14 cellular contexts compared by ENCODE assay signal in genomic region chr15:40904552-40905201, GRCh38. TPM values are rescaled to one million over a fixed set of nuclear protein-coding genes. Genes with fewer than 3 reads are reported as not detected.
DNase-seq lines count a peak whose midpoint lies in the region; ATAC-seq and TF ChIP-seq lines count a peak whose summit lies in the region.
"Had no signal": no experiment of that assay in that cellular context is flagged by ENCODE, and none has a peak within 500 bp of the region (broad histone marks: within the 10 kb centered on the region; RNA-seq: fewer than 3 reads in every experiment).

No MANE protein-coding gene starts in this region.

- H3K9ac ChIP-seq in BLaER1 treated with 17β-estradiol and CSF1 and Interleukin-3, amounts not matched to agents 10 nM and 100 nM, result peak overlapping the region in 10 of 11 experiments; percentile 51 to 90 (median 86); a peak in 18 of 22 replicates
- no peak overlapping the region for H3K9ac ChIP-seq in PC-3 (ENCODE audit: low read length)
- H3K9ac ChIP-seq in H9 (ENCODE audit: extremely low read depth, insufficient read length, low read length), result no peak overlapping the region
- H3K9ac ChIP-seq: GM23248 had no signal

- peaks cover 29 to 54% (median 44%) of the 10 kb centered on the region in 11 experiments for H3K36me3 ChIP-seq in BLaER1 treated with 17β-estradiol and CSF1 and Interleukin-3, amounts not matched to agents 10 nM and 100 nM
- peaks cover 17% of the 10 kb centered on the region; the same call in 1 of the 2 replicates for H3K36me3 ChIP-seq in PC-3 (ENCODE audit: low read depth, low read length)
- H3K36me3 ChIP-seq in osteoblast (ENCODE audit: insufficient read depth, low read length), result peaks cover 38% of the 10 kb centered on the region

- peaks cover 6 to 12% of the 10 kb centered on the region in 2 experiments for H3K4me1 Mint-ChIP-seq in H9

- peaks cover 19 to 50% (median 35%) of the 10 kb centered on the region in 3 experiments for H3K36me3 Mint-ChIP-seq in H9 (ENCODE audit: insufficient read depth in 1 of 3, low read depth in 3 of 3)

- peak overlapping the region in 9 of 11 experiments; percentile 33 to 98 (median 95); a peak in 17 of 22 replicates for H3K27ac ChIP-seq in BLaER1 treated with 17β-estradiol and CSF1 and Interleukin-3, amounts not matched to agents 10 nM and 100 nM
- H3K27ac ChIP-seq in PC-3 (ENCODE audit: low read length) (peak overlapping the region; percentile 22; the same call in 1 of the 2 replicates), epithelial cell of prostate (peak overlapping the region; percentile 19), osteoblast (ENCODE audit: low read depth, low read length) (no peak overlapping the region), H9 (ENCODE audit: insufficient read length, low read depth, low read length) (no peak overlapping the region)

- H2BK120ac ChIP-seq in H9 (ENCODE audit: low read depth, low read length, poor library complexity, severe bottlenecking), result no peak overlapping the region

- no peaks in the 10 kb centered on the region for H3K9me2 ChIP-seq in PC-3 (replicated peaks; ENCODE audit: low read length)

- no peak overlapping the region for H4K91ac ChIP-seq in H9 (ENCODE audit: insufficient read length, low read depth, low read length)

- no peak overlapping the region for H3K56ac ChIP-seq in H9 (ENCODE audit: insufficient read length, low read depth, low read length)

- peak overlapping the region; percentile 94 to 99 (median 98) for H3K4me2 ChIP-seq in BLaER1 treated with 17β-estradiol and CSF1 and Interleukin-3, amounts not matched to agents 10 nM and 100 nM
- H3K4me2 ChIP-seq in PC-3 (ENCODE audit: low read length), result no peak overlapping the region
- no peak overlapping the region for H3K4me2 ChIP-seq in osteoblast (ENCODE audit: insufficient read depth, low read length)
- H3K4me2 ChIP-seq in H9 (ENCODE audit: insufficient read depth, insufficient read length, low read length), result no peak overlapping the region

- H3K4me3 ChIP-seq in BLaER1 treated with 17β-estradiol and CSF1 and Interleukin-3, amounts not matched to agents 10 nM and 100 nM, result peak overlapping the region in 6 of 10 experiments; percentile 17 to 73 (median 31); a peak in 8 of 20 replicates
- H3K4me3 ChIP-seq in PC-3 (ENCODE audit: low read length) (no peak overlapping the region), osteoblast (ENCODE audit: insufficient read depth, low read length) (no peak overlapping the region)
- H3K4me3 ChIP-seq: GM23248, thyroid gland had no signal

- no peak overlapping the region for H3T11ph ChIP-seq in H9 (ENCODE audit: low read length)

- ATAC-seq in PC-3, result no peak
- no peak for ATAC-seq in HG02678 (IDR thresholded peaks at IDR 0.05; ENCODE audit: unreplicated experiment)
- no peak for ATAC-seq in GM19452 (IDR thresholded peaks at IDR 0.05; ENCODE audit: unreplicated experiment)

- no peak overlapping the region for H2AFZ ChIP-seq in PC-3 (ENCODE audit: low read length)
- H2AFZ ChIP-seq in osteoblast (ENCODE audit: low read length), result no peak overlapping the region
- H2AFZ ChIP-seq in H9 (ENCODE audit: low read length), result no peak overlapping the region
- H2AFZ ChIP-seq: GM23248 had no signal

- POLR2A ChIA-PET in PC-3 (lab: Charles Lee; ENCODE audit: unreplicated experiment), result no interaction called here

- intact Hi-C loops in PC-3 (cut with micrococcal nuclease), result loop anchor here (1.0 to 10.0 kb wide), 4 partner anchors 38 to 280 kb away; partner anchors contain the start of gene INO80

- peak overlapping the region in 1 of 2 experiments; percentile 35; a peak in 2 of 5 replicates for H3K4me3 Mint-ChIP-seq in H9
- H3K4me3 Mint-ChIP-seq: CD8-positive, alpha-beta T cell had no signal

- H2AK5ac ChIP-seq in H9 (ENCODE audit: insufficient read length, low read length), result no peak overlapping the region

- H2BK5ac ChIP-seq in H9 (ENCODE audit: insufficient read length, low read length), result no peak overlapping the region

- no peak overlapping the region for H3K18ac ChIP-seq in H9 (ENCODE audit: insufficient read length, low read depth, low read length)

- no peak overlapping the region for H3K23ac ChIP-seq in H9 (ENCODE audit: insufficient read length, low read depth, low read length)

- no peaks in the 10 kb centered on the region for H3K9me3 ChIP-seq in BLaER1 treated with 17β-estradiol and CSF1 and Interleukin-3, amounts not matched to agents 10 nM and 100 nM (replicated peaks in 1 of 11)
- H3K9me3 ChIP-seq in PC-3 (ENCODE audit: low read length), result no peaks in the 10 kb centered on the region
- no peaks in the 10 kb centered on the region for H3K9me3 ChIP-seq in osteoblast (ENCODE audit: low read depth, low read length)
- H3K9me3 ChIP-seq in H9 (ENCODE audit: control insufficient read depth, low read depth, low read length), result no peaks in the 10 kb centered on the region
- H3K9me3 ChIP-seq: thyroid gland had no signal

- H3K27ac Mint-ChIP-seq in H9, result no peak overlapping the region; a peak in 2 of 7 replicates

- DNase-seq in PC-3 (no peak), epithelial cell of prostate (ENCODE audit: low read depth, low spot score) (no peak), osteoblast (ENCODE audit: insufficient read length, low spot score, missing footprints) (peak; percentile 23), NCI-H2171 treated with DMSO at 0.1 percent for 48 hours (lab: John Stamatoyannopoulos, UW) (no peak), H9 (no peak)

- no TSS peak for BruUV-seq in PC-3 (replicated peaks; lab: Mats Ljungman, UMichigan)

- TF ChIP-seq CTCF in PC-3 (conservative IDR thresholded peaks at IDR 0.05; ENCODE audit: low read depth, low read length) (no peak), osteoblast (IDR thresholded peaks at IDR 0.05; ENCODE audit: extremely low read depth, low read depth, low read length) (no peak), H9 (conservative IDR thresholded peaks at IDR 0.05) (no peak)

- H3K79me2 ChIP-seq in PC-3 (ENCODE audit: low read length) (peaks cover 18% of the 10 kb centered on the region), osteoblast (ENCODE audit: insufficient read depth, low read length) (peaks cover 43% of the 10 kb centered on the region), H9 (ENCODE audit: insufficient read depth, low read length) (no peaks in the 10 kb centered on the region)

- WGBS in H9 (ENCODE audit: extremely low coverage, insufficient read length, low lambda C conversion rate), result no CpG with 5 or more reads among the region's 7 CpGs

- peaks cover 6% of the 10 kb centered on the region for H3F3A ChIP-seq in PC-3 (ENCODE audit: low read length, unreplicated experiment)

- CTCF ChIA-PET in PC-3 (lab: Charles Lee), result interaction anchor here (0.5 to 2.6 kb wide), 10 partner anchors 10 to 315 kb away, joined by 3 to 17 read pairs (median 6); partner anchors contain the start of genes DLL4 and VPS18

- no peaks in the 10 kb centered on the region for H3K27me3 ChIP-seq in BLaER1 treated with 17β-estradiol and CSF1 and Interleukin-3, amounts not matched to agents 10 nM and 100 nM
- H3K27me3 ChIP-seq in PC-3 (ENCODE audit: low read length), result no peaks in the 10 kb centered on the region
- H3K27me3 ChIP-seq in osteoblast (ENCODE audit: insufficient read depth, low read length), result no peaks in the 10 kb centered on the region
- no peaks in the 10 kb centered on the region for H3K27me3 ChIP-seq in H9 (ENCODE audit: insufficient read depth, low read length)
- H3K27me3 ChIP-seq: thyroid gland had no signal

- peaks cover 2% of the 10 kb centered on the region for H3K79me1 ChIP-seq in H9 (ENCODE audit: insufficient read depth, low read depth, low read length, poor library complexity, severe bottlenecking)

- H3K14ac ChIP-seq in H9 (ENCODE audit: insufficient read depth, low read length), result no peak overlapping the region

- H2BK15ac ChIP-seq in H9 (ENCODE audit: low read depth, low read length), result no peak overlapping the region

- H3K4me1 ChIP-seq in BLaER1 treated with 17β-estradiol and CSF1 and Interleukin-3, amounts not matched to agents 10 nM and 100 nM, result peaks cover 99 to 100% (median 100%) of the 10 kb centered on the region in 10 experiments
- peaks cover 29% of the 10 kb centered on the region for H3K4me1 ChIP-seq in PC-3 (ENCODE audit: insufficient read depth, low read length)
- H3K4me1 ChIP-seq in osteoblast (ENCODE audit: insufficient read depth, low read length), result peaks cover 23% of the 10 kb centered on the region
- H3K4me1 ChIP-seq in H9 (ENCODE audit: insufficient read depth, low read length), result no peaks in the 10 kb centered on the region

- peaks cover 0 to 60% (median 12%) of the 10 kb centered on the region in 11 experiments; a peak in 14 of 22 replicates for H4K20me1 ChIP-seq in BLaER1 treated with 17β-estradiol and CSF1 and Interleukin-3, amounts not matched to agents 10 nM and 100 nM
- H4K20me1 ChIP-seq in PC-3 (ENCODE audit: low read length), result peaks cover 7% of the 10 kb centered on the region; the same call in 1 of the 2 replicates
- H4K20me1 ChIP-seq in osteoblast (ENCODE audit: insufficient read depth, low read length), result peaks cover 41% of the 10 kb centered on the region
- H4K20me1 ChIP-seq in H9 (ENCODE audit: control insufficient read depth, insufficient read depth, insufficient read length), result no peaks in the 10 kb centered on the region

- no peak overlapping the region for H4K5ac ChIP-seq in H9 (ENCODE audit: insufficient read length, low read depth, low read length)

- no peak overlapping the region for H4K8ac ChIP-seq in H9 (replicated peaks; ENCODE audit: insufficient read length, low read depth, low read length)

- no peaks in the 10 kb centered on the region for H3K23me2 ChIP-seq in H9 (ENCODE audit: insufficient read length, low read depth, low read length, poor library complexity, severe bottlenecking)

- H2BK20ac ChIP-seq in H9 (ENCODE audit: low read depth, low read length, poor library complexity, severe bottlenecking), result no peak overlapping the region

- peaks cover 4% of the 10 kb centered on the region for H3K27me3 Mint-ChIP-seq in H9 (ENCODE audit: low read depth)
- H3K27me3 Mint-ChIP-seq: activated naive CD8-positive, alpha-beta T cell had no signal

- H2BK12ac ChIP-seq in H9 (ENCODE audit: insufficient read length, low read depth, low read length), result no peak overlapping the region

- H3K9me3 Mint-ChIP-seq in H9, result no peaks in the 10 kb centered on the region; a peak in 1 of 5 replicates
- H3K9me3 Mint-ChIP-seq: CD8-positive, alpha-beta T cell had no signal

- no peak overlapping the region for H3K4ac ChIP-seq in H9 (ENCODE audit: low read depth, low read length)

RNA-seq across cellular contexts. Expression of gene VPS18, which starts 10.4 kb away (rescaled TPM):
- total RNA-seq in PC-3 (2014; rRNA removed) (37.6 and 39.5 TPM in 2 replicates), osteoblast (55.4 and 60.8 TPM in 2 replicates), H9 (2021) (45.0 and 46.1 TPM in 2 replicates)

RNA-seq across cellular contexts. Expression of gene DLL4, which starts 24.5 kb away (rescaled TPM):
- total RNA-seq in PC-3 (2014; rRNA removed) (2.2 and 2.9 TPM in 2 replicates), osteoblast (not detected in 2 replicates), H9 (2021) (0.28 and 0.35 TPM in 2 replicates)
- total RNA-seq: GM23248 had no signal

RNA-seq across cellular contexts. Expression of gene RHOV, which starts 30.6 kb away (rescaled TPM):
- 39.5 and 52.2 TPM in 2 replicates for total RNA-seq in PC-3 (2014; rRNA removed)
- total RNA-seq in osteoblast, result 0.36 TPM in 1 of 2 replicates, not detected in the other
- 3.9 and 4.3 TPM in 2 replicates for total RNA-seq in H9 (2021)
- total RNA-seq: fibroblast of lung, GM23248, Right ventricle myocardium superior had no signal

RNA-seq across cellular contexts. Expression of gene CHAC1, which starts 48.6 kb away (rescaled TPM):
- total RNA-seq in PC-3 (2014; rRNA removed), result 6.2 and 13.3 TPM in 2 replicates
- 30.0 and 30.1 TPM in 2 replicates for total RNA-seq in osteoblast
- 47.2 and 48.7 TPM in 2 replicates for total RNA-seq in H9 (2021)

Comparison
In these comparisons a context has a peak if more than half of its experiments do, and no peak if none do; other contexts are left out.
1. H3K27ac ChIP-seq: peak in BLaER1 treated with 17β-estradiol and CSF1 and Interleukin-3, amounts not matched to agents 10 nM and 100 nM (9 of 11), PC-3 (single experiment) and epithelial cell of prostate (single experiment); none in osteoblast (single experiment) and H9 (single experiment).
2. H3K4me2 ChIP-seq: peak in BLaER1 treated with 17β-estradiol and CSF1 and Interleukin-3, amounts not matched to agents 10 nM and 100 nM (11 of 11); none in PC-3 (single experiment), osteoblast (single experiment) and H9 (single experiment).
3. H3K4me3 ChIP-seq: peak in BLaER1 treated with 17β-estradiol and CSF1 and Interleukin-3, amounts not matched to agents 10 nM and 100 nM (6 of 10); none in PC-3 (single experiment) and osteoblast (single experiment).
4. H3K9ac ChIP-seq: peak in BLaER1 treated with 17β-estradiol and CSF1 and Interleukin-3, amounts not matched to agents 10 nM and 100 nM (10 of 11); none in PC-3 (single experiment) and H9 (single experiment).